Comparison of ENCODE assay signal across 1 cellular context in the genomic region with DNA sequence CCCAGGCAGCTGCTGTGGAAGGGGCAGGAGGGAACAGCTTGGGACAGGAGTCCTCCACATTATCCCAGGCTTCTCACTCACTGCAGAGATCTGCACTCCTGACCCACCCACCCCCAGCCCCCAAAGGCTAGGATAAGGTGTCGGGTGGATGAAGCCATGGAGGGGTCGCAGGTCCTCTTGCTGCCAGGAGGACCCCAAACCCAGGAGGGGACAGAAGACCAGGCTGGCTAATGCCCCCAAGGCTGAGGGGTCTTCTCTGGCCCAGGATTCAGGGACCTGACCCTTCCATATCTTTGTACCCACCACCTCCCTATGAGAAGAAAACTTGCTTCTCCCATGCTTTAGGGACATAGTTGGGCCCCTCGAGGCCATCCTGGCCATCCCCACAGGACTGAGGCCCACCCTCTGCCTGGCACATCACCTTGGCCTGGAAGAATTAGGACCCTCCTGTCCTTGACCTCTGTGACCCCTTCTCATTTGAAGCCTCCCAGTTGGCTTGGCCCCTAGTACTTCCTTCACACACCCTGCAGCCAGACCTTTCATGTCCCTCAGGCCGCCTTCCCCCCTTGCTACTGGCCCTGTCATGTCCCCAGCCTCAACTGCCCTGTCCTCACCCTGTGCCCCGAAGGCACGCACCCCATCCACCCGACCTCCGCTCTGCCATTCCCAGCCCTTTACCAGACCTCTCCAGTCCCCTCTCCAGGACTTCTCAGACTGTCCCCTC.
TF ChIP-seq lines count a peak whose summit lies in the region.

No MANE protein-coding gene starts in this region.

TF ChIP-seq in H1, 55 proteins besides CTCF, POLR2A, EP300 and RAD21:
- TF ChIP-seq, protein P1, sequence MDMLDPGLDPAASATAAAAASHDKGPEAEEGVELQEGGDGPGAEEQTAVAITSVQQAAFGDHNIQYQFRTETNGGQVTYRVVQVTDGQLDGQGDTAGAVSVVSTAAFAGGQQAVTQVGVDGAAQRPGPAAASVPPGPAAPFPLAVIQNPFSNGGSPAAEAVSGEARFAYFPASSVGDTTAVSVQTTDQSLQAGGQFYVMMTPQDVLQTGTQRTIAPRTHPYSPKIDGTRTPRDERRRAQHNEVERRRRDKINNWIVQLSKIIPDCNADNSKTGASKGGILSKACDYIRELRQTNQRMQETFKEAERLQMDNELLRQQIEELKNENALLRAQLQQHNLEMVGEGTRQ (IDR thresholded peaks at IDR 0.05; ENCODE audit: low read length): no peak
- TF ChIP-seq SIRT6 (IDR thresholded peaks at IDR 0.05; ENCODE audit: low read length): no peak
- no peak for TF ChIP-seq RNF2 (IDR thresholded peaks at IDR 0.05; ENCODE audit: borderline replicate concordance, low read depth, low read length, missing control alignments, poor library complexity, severe bottlenecking)
- no peak for TF ChIP-seq KDM1A (IDR thresholded peaks at IDR 0.05; ENCODE audit: borderline replicate concordance, low read length)
- TF ChIP-seq, protein P2, sequence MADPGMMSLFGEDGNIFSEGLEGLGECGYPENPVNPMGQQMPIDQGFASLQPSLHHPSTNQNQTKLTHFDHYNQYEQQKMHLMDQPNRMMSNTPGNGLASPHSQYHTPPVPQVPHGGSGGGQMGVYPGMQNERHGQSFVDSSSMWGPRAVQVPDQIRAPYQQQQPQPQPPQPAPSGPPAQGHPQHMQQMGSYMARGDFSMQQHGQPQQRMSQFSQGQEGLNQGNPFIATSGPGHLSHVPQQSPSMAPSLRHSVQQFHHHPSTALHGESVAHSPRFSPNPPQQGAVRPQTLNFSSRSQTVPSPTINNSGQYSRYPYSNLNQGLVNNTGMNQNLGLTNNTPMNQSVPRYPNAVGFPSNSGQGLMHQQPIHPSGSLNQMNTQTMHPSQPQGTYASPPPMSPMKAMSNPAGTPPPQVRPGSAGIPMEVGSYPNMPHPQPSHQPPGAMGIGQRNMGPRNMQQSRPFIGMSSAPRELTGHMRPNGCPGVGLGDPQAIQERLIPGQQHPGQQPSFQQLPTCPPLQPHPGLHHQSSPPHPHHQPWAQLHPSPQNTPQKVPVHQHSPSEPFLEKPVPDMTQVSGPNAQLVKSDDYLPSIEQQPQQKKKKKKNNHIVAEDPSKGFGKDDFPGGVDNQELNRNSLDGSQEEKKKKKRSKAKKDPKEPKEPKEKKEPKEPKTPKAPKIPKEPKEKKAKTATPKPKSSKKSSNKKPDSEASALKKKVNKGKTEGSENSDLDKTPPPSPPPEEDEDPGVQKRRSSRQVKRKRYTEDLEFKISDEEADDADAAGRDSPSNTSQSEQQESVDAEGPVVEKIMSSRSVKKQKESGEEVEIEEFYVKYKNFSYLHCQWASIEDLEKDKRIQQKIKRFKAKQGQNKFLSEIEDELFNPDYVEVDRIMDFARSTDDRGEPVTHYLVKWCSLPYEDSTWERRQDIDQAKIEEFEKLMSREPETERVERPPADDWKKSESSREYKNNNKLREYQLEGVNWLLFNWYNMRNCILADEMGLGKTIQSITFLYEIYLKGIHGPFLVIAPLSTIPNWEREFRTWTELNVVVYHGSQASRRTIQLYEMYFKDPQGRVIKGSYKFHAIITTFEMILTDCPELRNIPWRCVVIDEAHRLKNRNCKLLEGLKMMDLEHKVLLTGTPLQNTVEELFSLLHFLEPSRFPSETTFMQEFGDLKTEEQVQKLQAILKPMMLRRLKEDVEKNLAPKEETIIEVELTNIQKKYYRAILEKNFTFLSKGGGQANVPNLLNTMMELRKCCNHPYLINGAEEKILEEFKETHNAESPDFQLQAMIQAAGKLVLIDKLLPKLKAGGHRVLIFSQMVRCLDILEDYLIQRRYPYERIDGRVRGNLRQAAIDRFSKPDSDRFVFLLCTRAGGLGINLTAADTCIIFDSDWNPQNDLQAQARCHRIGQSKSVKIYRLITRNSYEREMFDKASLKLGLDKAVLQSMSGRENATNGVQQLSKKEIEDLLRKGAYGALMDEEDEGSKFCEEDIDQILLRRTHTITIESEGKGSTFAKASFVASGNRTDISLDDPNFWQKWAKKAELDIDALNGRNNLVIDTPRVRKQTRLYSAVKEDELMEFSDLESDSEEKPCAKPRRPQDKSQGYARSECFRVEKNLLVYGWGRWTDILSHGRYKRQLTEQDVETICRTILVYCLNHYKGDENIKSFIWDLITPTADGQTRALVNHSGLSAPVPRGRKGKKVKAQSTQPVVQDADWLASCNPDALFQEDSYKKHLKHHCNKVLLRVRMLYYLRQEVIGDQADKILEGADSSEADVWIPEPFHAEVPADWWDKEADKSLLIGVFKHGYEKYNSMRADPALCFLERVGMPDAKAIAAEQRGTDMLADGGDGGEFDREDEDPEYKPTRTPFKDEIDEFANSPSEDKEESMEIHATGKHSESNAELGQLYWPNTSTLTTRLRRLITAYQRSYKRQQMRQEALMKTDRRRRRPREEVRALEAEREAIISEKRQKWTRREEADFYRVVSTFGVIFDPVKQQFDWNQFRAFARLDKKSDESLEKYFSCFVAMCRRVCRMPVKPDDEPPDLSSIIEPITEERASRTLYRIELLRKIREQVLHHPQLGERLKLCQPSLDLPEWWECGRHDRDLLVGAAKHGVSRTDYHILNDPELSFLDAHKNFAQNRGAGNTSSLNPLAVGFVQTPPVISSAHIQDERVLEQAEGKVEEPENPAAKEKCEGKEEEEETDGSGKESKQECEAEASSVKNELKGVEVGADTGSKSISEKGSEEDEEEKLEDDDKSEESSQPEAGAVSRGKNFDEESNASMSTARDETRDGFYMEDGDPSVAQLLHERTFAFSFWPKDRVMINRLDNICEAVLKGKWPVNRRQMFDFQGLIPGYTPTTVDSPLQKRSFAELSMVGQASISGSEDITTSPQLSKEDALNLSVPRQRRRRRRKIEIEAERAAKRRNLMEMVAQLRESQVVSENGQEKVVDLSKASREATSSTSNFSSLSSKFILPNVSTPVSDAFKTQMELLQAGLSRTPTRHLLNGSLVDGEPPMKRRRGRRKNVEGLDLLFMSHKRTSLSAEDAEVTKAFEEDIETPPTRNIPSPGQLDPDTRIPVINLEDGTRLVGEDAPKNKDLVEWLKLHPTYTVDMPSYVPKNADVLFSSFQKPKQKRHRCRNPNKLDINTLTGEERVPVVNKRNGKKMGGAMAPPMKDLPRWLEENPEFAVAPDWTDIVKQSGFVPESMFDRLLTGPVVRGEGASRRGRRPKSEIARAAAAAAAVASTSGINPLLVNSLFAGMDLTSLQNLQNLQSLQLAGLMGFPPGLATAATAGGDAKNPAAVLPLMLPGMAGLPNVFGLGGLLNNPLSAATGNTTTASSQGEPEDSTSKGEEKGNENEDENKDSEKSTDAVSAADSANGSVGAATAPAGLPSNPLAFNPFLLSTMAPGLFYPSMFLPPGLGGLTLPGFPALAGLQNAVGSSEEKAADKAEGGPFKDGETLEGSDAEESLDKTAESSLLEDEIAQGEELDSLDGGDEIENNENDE (IDR thresholded peaks at IDR 0.05; ENCODE audit: insufficient replicate concordance, low read length): no peak
- TF ChIP-seq SIX5 (IDR thresholded peaks at IDR 0.05; ENCODE audit: low read depth, low read length): no peak
- TF ChIP-seq CBX5 (IDR thresholded peaks at IDR 0.05; ENCODE audit: low read depth, low read length): no peak
- no peak for TF ChIP-seq TEAD4 (IDR thresholded peaks at IDR 0.05; ENCODE audit: low read depth, low read length)
- no peak for TF ChIP-seq KDM5A (IDR thresholded peaks at IDR 0.05; ENCODE audit: low read length)
- no peak for TF ChIP-seq KDM4A (IDR thresholded peaks at IDR 0.05; ENCODE audit: low read depth, low read length, severe bottlenecking)
